ENCODE assay signal across 1 cellular context in the genomic region with DNA sequence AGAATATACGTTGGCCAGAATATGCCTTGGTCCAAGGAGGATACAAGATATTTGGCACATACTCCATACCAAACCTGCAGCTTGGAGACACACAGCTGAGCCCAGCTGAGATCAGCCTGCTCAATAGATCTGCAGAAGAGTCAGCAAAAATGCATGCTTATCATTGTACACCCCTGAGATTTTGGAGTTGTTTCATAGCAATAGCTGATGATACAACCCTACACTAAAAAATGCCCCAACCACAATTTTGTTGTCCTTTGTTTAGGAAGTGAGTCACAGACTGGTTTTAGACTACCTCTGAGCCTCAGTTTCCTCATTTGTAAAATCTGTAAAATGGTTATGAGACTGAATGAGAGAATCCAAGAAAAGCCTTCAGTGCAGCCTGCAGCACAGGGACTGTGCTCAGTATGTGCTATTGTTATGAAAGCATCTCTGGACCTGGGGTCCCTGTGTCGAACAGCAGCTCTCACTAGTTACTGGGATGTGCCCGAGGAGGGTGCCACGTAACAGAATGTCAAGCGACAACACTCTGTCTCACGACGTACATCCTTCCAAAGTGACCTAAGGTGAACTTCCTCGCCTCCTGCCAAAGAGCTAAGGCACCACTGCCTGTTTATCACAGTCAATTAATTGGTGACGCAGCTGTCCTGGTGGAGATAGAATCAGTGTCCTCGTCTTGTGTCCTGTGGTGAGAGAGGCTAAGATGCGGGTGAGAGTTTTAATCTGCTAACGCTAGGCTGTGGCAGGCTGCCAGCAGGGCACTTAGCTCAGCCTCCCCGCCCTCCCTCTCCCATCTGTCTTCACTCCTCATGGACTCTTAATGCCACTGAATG.
A peak's percentile ranks its signal among the peaks of the same experiment; 100 is the strongest.
TF ChIP-seq lines count a peak whose summit lies in the region.

No MANE protein-coding gene starts in this region.

TF ChIP-seq in HEK293, 187 proteins besides CTCF, POLR2A, EP300 and RAD21 (continued from another document):
- TF ChIP-seq, protein P1, sequence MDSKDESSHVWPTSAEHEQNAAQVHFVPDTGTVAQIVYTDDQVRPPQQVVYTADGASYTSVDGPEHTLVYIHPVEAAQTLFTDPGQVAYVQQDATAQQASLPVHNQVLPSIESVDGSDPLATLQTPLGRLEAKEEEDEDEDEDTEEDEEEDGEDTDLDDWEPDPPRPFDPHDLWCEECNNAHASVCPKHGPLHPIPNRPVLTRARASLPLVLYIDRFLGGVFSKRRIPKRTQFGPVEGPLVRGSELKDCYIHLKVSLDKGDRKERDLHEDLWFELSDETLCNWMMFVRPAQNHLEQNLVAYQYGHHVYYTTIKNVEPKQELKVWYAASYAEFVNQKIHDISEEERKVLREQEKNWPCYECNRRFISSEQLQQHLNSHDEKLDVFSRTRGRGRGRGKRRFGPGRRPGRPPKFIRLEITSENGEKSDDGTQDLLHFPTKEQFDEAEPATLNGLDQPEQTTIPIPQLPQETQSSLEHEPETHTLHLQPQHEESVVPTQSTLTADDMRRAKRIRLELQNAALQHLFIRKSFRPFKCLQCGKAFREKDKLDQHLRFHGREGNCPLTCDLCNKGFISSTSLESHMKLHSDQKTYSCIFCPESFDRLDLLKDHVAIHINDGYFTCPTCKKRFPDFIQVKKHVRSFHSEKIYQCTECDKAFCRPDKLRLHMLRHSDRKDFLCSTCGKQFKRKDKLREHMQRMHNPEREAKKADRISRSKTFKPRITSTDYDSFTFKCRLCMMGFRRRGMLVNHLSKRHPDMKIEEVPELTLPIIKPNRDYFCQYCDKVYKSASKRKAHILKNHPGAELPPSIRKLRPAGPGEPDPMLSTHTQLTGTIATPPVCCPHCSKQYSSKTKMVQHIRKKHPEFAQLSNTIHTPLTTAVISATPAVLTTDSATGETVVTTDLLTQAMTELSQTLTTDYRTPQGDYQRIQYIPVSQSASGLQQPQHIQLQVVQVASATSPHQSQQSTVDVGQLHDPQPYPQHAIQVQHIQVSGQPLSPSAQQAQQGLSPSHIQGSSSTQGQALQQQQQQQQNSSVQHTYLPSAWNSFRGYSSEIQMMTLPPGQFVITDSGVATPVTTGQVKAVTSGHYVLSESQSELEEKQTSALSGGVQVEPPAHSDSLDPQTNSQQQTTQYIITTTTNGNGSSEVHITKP (tag by site-specific recombination; IDR thresholded peaks at IDR 0.05): 0 out of 2 replicates have a peak, but pooled peaks have one; percentile 37
- TF ChIP-seq ZNF214 (tag by site-specific recombination; IDR thresholded peaks at IDR 0.05; ENCODE audit: borderline replicate concordance) (no peak), OVOL3 (tag by site-specific recombination; IDR thresholded peaks at IDR 0.05) (no peak)
- TF ChIP-seq, protein P2, sequence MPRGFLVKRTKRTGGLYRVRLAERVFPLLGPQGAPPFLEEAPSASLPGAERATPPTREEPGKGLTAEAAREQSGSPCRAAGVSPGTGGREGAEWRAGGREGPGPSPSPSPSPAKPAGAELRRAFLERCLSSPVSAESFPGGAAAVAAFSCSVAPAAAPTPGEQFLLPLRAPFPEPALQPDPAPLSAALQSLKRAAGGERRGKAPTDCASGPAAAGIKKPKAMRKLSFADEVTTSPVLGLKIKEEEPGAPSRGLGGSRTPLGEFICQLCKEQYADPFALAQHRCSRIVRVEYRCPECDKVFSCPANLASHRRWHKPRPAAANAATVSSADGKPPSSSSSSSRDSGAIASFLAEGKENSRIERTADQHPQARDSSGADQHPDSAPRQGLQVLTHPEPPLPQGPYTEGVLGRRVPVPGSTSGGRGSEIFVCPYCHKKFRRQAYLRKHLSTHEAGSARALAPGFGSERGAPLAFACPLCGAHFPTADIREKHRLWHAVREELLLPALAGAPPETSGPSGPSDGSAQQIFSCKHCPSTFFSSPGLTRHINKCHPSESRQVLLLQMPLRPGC (tag by site-specific recombination; IDR thresholded peaks at IDR 0.05): peak; percentile 85
- TF ChIP-seq, protein P3, sequence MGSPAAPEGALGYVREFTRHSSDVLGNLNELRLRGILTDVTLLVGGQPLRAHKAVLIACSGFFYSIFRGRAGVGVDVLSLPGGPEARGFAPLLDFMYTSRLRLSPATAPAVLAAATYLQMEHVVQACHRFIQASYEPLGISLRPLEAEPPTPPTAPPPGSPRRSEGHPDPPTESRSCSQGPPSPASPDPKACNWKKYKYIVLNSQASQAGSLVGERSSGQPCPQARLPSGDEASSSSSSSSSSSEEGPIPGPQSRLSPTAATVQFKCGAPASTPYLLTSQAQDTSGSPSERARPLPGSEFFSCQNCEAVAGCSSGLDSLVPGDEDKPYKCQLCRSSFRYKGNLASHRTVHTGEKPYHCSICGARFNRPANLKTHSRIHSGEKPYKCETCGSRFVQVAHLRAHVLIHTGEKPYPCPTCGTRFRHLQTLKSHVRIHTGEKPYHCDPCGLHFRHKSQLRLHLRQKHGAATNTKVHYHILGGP (tag by site-specific recombination; IDR thresholded peaks at IDR 0.05): no peak
- TF ChIP-seq, protein P4, sequence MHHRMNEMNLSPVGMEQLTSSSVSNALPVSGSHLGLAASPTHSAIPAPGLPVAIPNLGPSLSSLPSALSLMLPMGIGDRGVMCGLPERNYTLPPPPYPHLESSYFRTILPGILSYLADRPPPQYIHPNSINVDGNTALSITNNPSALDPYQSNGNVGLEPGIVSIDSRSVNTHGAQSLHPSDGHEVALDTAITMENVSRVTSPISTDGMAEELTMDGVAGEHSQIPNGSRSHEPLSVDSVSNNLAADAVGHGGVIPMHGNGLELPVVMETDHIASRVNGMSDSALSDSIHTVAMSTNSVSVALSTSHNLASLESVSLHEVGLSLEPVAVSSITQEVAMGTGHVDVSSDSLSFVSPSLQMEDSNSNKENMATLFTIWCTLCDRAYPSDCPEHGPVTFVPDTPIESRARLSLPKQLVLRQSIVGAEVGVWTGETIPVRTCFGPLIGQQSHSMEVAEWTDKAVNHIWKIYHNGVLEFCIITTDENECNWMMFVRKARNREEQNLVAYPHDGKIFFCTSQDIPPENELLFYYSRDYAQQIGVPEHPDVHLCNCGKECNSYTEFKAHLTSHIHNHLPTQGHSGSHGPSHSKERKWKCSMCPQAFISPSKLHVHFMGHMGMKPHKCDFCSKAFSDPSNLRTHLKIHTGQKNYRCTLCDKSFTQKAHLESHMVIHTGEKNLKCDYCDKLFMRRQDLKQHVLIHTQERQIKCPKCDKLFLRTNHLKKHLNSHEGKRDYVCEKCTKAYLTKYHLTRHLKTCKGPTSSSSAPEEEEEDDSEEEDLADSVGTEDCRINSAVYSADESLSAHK (tag by site-specific recombination; IDR thresholded peaks at IDR 0.05): peak; percentile 71
